ENCODE assay signal across 2 cellular contexts in the genomic region with DNA sequence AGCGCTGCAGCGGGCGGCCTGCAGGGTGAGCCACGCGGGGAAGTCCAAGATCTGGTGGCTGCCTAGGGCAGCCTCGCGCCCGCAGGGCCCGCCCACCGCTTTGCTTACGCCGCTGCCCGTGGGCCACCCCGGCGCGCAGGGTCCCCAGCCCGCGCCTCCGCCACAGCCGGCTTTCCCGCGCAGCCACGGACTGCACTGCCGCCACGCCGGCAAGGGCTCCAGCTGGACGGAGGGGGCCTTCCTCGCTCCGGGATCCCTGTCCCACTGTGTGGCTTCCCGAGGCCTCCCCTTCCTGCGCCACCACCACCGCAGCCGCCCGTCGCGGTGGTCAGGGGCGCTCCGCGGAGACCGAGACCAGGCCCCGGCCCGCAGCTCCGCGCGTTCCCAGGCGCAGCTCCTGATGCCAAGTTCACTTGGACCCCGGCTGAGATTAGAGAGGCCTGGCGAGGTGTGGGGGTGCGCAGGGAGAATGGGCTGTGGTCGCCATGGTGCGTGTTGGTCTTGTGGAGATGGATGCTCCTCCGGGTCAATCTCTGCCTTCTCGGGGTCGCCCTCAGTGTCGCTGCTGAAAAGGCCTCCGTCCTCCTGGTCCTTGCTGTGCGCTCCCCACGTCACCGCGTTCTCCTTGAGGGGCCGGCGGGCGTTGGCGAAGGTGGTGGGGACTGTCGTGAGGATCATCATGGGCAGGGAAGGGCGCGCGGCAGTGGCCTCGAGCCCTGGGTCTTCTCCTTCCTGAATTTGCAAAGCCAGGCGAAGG.
TF ChIP-seq lines count a peak whose summit lies in the region.

No MANE protein-coding gene starts in this region.

TF ChIP-seq in SK-N-SH, 30 proteins besides CTCF, POLR2A, EP300 and RAD21 (continued from another document):
- no peak for TF ChIP-seq MAX (IDR thresholded peaks at IDR 0.05; ENCODE audit: low read depth)
- TF ChIP-seq NRF1 (IDR thresholded peaks at IDR 0.05; ENCODE audit: low read depth, low read length) = no peak
- TF ChIP-seq, protein P1, sequence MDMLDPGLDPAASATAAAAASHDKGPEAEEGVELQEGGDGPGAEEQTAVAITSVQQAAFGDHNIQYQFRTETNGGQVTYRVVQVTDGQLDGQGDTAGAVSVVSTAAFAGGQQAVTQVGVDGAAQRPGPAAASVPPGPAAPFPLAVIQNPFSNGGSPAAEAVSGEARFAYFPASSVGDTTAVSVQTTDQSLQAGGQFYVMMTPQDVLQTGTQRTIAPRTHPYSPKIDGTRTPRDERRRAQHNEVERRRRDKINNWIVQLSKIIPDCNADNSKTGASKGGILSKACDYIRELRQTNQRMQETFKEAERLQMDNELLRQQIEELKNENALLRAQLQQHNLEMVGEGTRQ (IDR thresholded peaks at IDR 0.05; ENCODE audit: borderline replicate concordance, low read depth, low read length) = no peak
- TF ChIP-seq FOXM1 (IDR thresholded peaks at IDR 0.05; ENCODE audit: low read depth) = no peak
- TF ChIP-seq MEF2A (IDR thresholded peaks at IDR 0.05; ENCODE audit: borderline replicate concordance, low read depth) = no peak
- no peak for TF ChIP-seq YY1 (IDR thresholded peaks at IDR 0.05; ENCODE audit: low read depth)
- TF ChIP-seq, protein P2, sequence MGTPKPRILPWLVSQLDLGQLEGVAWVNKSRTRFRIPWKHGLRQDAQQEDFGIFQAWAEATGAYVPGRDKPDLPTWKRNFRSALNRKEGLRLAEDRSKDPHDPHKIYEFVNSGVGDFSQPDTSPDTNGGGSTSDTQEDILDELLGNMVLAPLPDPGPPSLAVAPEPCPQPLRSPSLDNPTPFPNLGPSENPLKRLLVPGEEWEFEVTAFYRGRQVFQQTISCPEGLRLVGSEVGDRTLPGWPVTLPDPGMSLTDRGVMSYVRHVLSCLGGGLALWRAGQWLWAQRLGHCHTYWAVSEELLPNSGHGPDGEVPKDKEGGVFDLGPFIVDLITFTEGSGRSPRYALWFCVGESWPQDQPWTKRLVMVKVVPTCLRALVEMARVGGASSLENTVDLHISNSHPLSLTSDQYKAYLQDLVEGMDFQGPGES (IDR thresholded peaks at IDR 0.05; ENCODE audit: low read depth, low read length) = no peak
- no peak for TF ChIP-seq TEAD4 (IDR thresholded peaks at IDR 0.05; ENCODE audit: borderline replicate concordance, insufficient read depth)
- TF ChIP-seq SMC3 (IDR thresholded peaks at IDR 0.05; ENCODE audit: low read depth, low read length) = no peak
- no peak for TF ChIP-seq CHD2 (IDR thresholded peaks at IDR 0.05; ENCODE audit: low read length, partially characterized antibody)
- TF ChIP-seq SIN3A (IDR thresholded peaks at IDR 0.05; ENCODE audit: borderline replicate concordance, low read depth, low read length) = no peak
- no peak for TF ChIP-seq NFIC (IDR thresholded peaks at IDR 0.05; ENCODE audit: borderline replicate concordance)
- no peak for TF ChIP-seq MXI1 (IDR thresholded peaks at IDR 0.05; ENCODE audit: low read depth, low read length)
- no peak for TF ChIP-seq JUND (IDR thresholded peaks at IDR 0.05)
- no peak for TF ChIP-seq EZH2phosphoT487 (IDR thresholded peaks at IDR 0.05; ENCODE audit: borderline replicate concordance, low read depth)
- TF ChIP-seq USF1 (IDR thresholded peaks at IDR 0.05; ENCODE audit: borderline replicate concordance, low read depth) = no peak
- TF ChIP-seq RFX5 (IDR thresholded peaks at IDR 0.05; ENCODE audit: low read length) = no peak

TF ChIP-seq in SK-N-SH treated with all-trans-retinoic acid at 6 μM for 48 hours, 23 proteins besides CTCF, POLR2A, EP300 and RAD21:
- TF ChIP-seq TSHZ2 (CRISPR knock-in tag; IDR thresholded peaks at IDR 0.05) = no peak
- no peak for TF ChIP-seq ISL1 (CRISPR knock-in tag; IDR thresholded peaks at IDR 0.05)
- TF ChIP-seq, protein P3, sequence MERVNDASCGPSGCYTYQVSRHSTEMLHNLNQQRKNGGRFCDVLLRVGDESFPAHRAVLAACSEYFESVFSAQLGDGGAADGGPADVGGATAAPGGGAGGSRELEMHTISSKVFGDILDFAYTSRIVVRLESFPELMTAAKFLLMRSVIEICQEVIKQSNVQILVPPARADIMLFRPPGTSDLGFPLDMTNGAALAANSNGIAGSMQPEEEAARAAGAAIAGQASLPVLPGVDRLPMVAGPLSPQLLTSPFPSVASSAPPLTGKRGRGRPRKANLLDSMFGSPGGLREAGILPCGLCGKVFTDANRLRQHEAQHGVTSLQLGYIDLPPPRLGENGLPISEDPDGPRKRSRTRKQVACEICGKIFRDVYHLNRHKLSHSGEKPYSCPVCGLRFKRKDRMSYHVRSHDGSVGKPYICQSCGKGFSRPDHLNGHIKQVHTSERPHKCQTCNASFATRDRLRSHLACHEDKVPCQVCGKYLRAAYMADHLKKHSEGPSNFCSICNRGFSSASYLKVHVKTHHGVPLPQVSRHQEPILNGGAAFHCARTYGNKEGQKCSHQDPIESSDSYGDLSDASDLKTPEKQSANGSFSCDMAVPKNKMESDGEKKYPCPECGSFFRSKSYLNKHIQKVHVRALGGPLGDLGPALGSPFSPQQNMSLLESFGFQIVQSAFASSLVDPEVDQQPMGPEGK (CRISPR knock-in tag; IDR thresholded peaks at IDR 0.05; ENCODE audit: borderline replicate concordance) = no peak
- no peak for TF ChIP-seq ARNTL (CRISPR knock-in tag; IDR thresholded peaks at IDR 0.05; ENCODE audit: borderline replicate concordance, low read depth)
- TF ChIP-seq PPARA (CRISPR knock-in tag; IDR thresholded peaks at IDR 0.05; ENCODE audit: borderline replicate concordance) = no peak
- TF ChIP-seq ZNF70 (CRISPR knock-in tag; IDR thresholded peaks at IDR 0.05) = no peak
- no peak for TF ChIP-seq CREB5 (CRISPR knock-in tag; IDR thresholded peaks at IDR 0.05; ENCODE audit: low read depth)
- TF ChIP-seq TOX (CRISPR knock-in tag; IDR thresholded peaks at IDR 0.05; ENCODE audit: borderline replicate concordance) = no peak
- TF ChIP-seq OSR1 (CRISPR knock-in tag; IDR thresholded peaks at IDR 0.05) = no peak
- no peak for TF ChIP-seq ESRRG (CRISPR knock-in tag; IDR thresholded peaks at IDR 0.05)
- TF ChIP-seq, protein P4, sequence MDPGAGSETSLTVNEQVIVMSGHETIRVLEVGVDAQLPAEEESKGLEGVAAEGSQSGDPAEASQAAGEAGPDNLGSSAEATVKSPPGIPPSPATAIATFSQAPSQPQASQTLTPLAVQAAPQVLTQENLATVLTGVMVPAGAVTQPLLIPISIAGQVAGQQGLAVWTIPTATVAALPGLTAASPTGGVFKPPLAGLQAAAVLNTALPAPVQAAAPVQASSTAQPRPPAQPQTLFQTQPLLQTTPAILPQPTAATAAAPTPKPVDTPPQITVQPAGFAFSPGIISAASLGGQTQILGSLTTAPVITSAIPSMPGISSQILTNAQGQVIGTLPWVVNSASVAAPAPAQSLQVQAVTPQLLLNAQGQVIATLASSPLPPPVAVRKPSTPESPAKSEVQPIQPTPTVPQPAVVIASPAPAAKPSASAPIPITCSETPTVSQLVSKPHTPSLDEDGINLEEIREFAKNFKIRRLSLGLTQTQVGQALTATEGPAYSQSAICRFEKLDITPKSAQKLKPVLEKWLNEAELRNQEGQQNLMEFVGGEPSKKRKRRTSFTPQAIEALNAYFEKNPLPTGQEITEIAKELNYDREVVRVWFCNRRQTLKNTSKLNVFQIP (CRISPR knock-in tag; IDR thresholded peaks at IDR 0.05; ENCODE audit: borderline replicate concordance, low read depth) = no peak
- no peak for TF ChIP-seq CSRNP3 (CRISPR knock-in tag; IDR thresholded peaks at IDR 0.05)
- TF ChIP-seq GLIS3 (CRISPR knock-in tag; IDR thresholded peaks at IDR 0.05) = no peak
- TF ChIP-seq ZFP30 (CRISPR knock-in tag; IDR thresholded peaks at IDR 0.05) = no peak
- TF ChIP-seq SNAI2 (CRISPR knock-in tag; IDR thresholded peaks at IDR 0.05) = no peak
